Comparison of ENCODE assay signal across 17 cellular contexts in the genomic region with DNA sequence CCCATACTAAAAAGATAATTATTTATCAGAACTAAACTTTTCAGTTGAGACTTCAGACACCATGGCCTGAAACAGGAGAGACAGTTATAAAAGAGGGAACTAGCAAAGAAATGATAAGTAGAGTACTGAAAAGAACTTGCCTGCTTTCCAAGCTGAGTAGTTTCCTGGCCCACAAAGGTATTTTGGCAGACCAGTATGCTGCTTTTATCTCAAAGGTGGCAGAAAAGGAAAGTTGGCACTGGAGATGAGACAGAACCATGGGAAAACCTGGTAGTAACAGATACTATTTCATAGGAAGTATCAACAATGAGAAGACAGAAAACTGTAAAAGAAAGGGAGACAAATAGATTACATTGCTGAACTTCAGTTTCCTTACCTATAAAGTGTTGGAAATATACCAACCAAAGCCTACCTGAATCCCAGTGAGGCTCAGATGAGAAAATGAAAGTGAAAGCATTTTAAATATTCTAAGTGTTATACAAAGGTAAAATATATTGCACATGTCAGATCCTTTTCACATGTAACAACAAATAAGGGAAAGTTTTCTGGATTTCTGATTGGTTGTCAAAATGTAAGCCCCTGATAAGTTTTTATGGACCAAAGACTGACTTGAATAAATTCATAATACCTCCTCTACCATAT.
DNase-seq lines count a peak whose midpoint lies in the region; TF ChIP-seq lines count a peak whose summit lies in the region.
"Had no signal": no experiment of that assay in that cellular context is flagged by ENCODE, and none has a peak within 500 bp of the region (broad histone marks: within the 10 kb centered on the region; RNA-seq: fewer than 3 reads in every experiment).

No MANE protein-coding gene starts in this region.

- H3K27me3 Mint-ChIP-seq in activated CD4-positive, alpha-beta T cell treated with anti-CD3 and anti-CD28 coated beads, Interleukin-2, amount 10 ng/mL, durations not matched to agents 24 days and 14 days, result no peaks in the 10 kb centered on the region
- H3K27me3 Mint-ChIP-seq in Calu3 (ENCODE audit: unreplicated experiment), result no peaks in the 10 kb centered on the region

- no peaks in the 10 kb centered on the region for H3K27me3 ChIP-seq in OCI-LY3 (ENCODE audit: low read depth, low read length)
- H3K27me3 ChIP-seq: dorsolateral prefrontal cortex, spleen had no signal

- no peaks in the 10 kb centered on the region for H3K36me3 Mint-ChIP-seq in activated CD4-positive, alpha-beta T cell treated with anti-CD3 and anti-CD28 coated beads, Interleukin-2, amount 10 ng/mL, durations not matched to agents 24 days and 14 days (ENCODE audit: low read depth)
- no peaks in the 10 kb centered on the region for H3K36me3 Mint-ChIP-seq in Calu3 (ENCODE audit: insufficient read depth, unreplicated experiment)

- no peak overlapping the region for H3K27ac ChIP-seq in OCI-LY3 (ENCODE audit: low read length)
- H3K27ac ChIP-seq: A549, dorsolateral prefrontal cortex, spleen had no signal

- H3K27ac Mint-ChIP-seq in activated CD4-positive, alpha-beta T cell treated with anti-CD3 and anti-CD28 coated beads, Interleukin-2, amount 10 ng/mL, durations not matched to agents 24 days and 14 days, result no peak overlapping the region
- H3K27ac Mint-ChIP-seq in Calu3 (ENCODE audit: unreplicated experiment), result peak overlapping the region; percentile 4
- H3K27ac Mint-ChIP-seq: activated naive CD4-positive, alpha-beta T cell treated with anti-CD3 and anti-CD28 coated beads for 36 hours had no signal

- H3K36me3 ChIP-seq in OCI-LY3 (replicated peaks; ENCODE audit: low read depth, low read length), result no peaks in the 10 kb centered on the region
- H3K36me3 ChIP-seq: spleen had no signal

- CTCF ChIA-PET in Calu3 (lab: Charles Lee), result no interaction called here

- H3K9me3 Mint-ChIP-seq in activated CD4-positive, alpha-beta T cell treated with anti-CD3 and anti-CD28 coated beads, Interleukin-2, amount 10 ng/mL, durations not matched to agents 24 days and 14 days, result peaks cover 4% of the 10 kb centered on the region
- H3K9me3 Mint-ChIP-seq in Calu3 (ENCODE audit: low read depth, unreplicated experiment), result peaks cover 2% of the 10 kb centered on the region
- H3K9me3 Mint-ChIP-seq: activated naive CD4-positive, alpha-beta T cell treated with anti-CD3 and anti-CD28 coated beads for 36 hours had no signal

- no peak for DNase-seq in activated CD4-positive, alpha-beta T cell treated with anti-CD3 and anti-CD28 coated beads, Interleukin-2, amount 10 ng/mL, durations not matched to agents 24 days and 14 days
- no peak for DNase-seq in activated CD4-positive, alpha-beta T cell treated with anti-CD3 and anti-CD28 coated beads, Interleukin-2, amount 50 U/mL, for 4 hours
- DNase-seq in Calu3 (no peak), kidney tubule cell (ENCODE audit: low spot score) (peak; percentile 20), COLO829 (ENCODE audit: low spot score) (no peak), GM20000 (ENCODE audit: low spot score) (no peak), NCI-H345 treated with DMSO at 0.1 percent for 48 hours (lab: John Stamatoyannopoulos, UW; ENCODE audit: unreplicated experiment) (no peak)
- DNase-seq: activated naive CD4-positive, alpha-beta T cell treated with anti-CD3 and anti-CD28 coated beads for 36 hours; dorsolateral prefrontal cortex; H7; hippocampal formation; NCI-H1048; NCI-H82; spleen; stimulated activated naive CD4-positive, alpha-beta T cell treated with Interleukin-2 at 50 U/mL for 16 hours had no signal

- intact Hi-C loops in activated CD4-positive, alpha-beta T cell treated with anti-CD3 and anti-CD28 coated beads, Interleukin-2, amount 10 ng/mL, durations not matched to agents 24 days and 14 days (cut with micrococcal nuclease), result no loop called here
- intact Hi-C loops in Calu3 (cut with micrococcal nuclease; ENCODE audit: unreplicated experiment), result no loop called here

- no peaks in the 10 kb centered on the region for H3K9me3 ChIP-seq in OCI-LY3 (ENCODE audit: insufficient read depth, low read length)
- H3K9me3 ChIP-seq: A549, spleen had no signal

- H3K4me2 ChIP-seq in OCI-LY3 (ENCODE audit: low read length), result peak overlapping the region; percentile 21
- H3K4me2 ChIP-seq: A549 had no signal

- peak overlapping the region; percentile 23 for H3K4me3 Mint-ChIP-seq in activated CD4-positive, alpha-beta T cell treated with anti-CD3 and anti-CD28 coated beads, Interleukin-2, amount 10 ng/mL, durations not matched to agents 24 days and 14 days
- H3K4me3 Mint-ChIP-seq in Calu3 (ENCODE audit: low read depth, unreplicated experiment), result no peak overlapping the region
- H3K4me3 Mint-ChIP-seq: activated naive CD4-positive, alpha-beta T cell treated with anti-CD3 and anti-CD28 coated beads for 36 hours had no signal

- no peaks in the 10 kb centered on the region for H3K79me2 ChIP-seq in OCI-LY3 (ENCODE audit: low read length)

- no peak overlapping the region for H3K9ac ChIP-seq in OCI-LY3 (ENCODE audit: low read length)

- H3K4me1 Mint-ChIP-seq in activated CD4-positive, alpha-beta T cell treated with anti-CD3 and anti-CD28 coated beads, Interleukin-2, amount 10 ng/mL, durations not matched to agents 24 days and 14 days, result peaks cover 11% of the 10 kb centered on the region
- no peaks in the 10 kb centered on the region for H3K4me1 Mint-ChIP-seq in Calu3 (ENCODE audit: low read depth, unreplicated experiment)

- H3K4me1 ChIP-seq in OCI-LY3 (ENCODE audit: low read length), result no peaks in the 10 kb centered on the region
- H3K4me1 ChIP-seq: A549 had no signal

- H2AFZ ChIP-seq in OCI-LY3 (ENCODE audit: low read depth, low read length), result peak overlapping the region; percentile 57; the same call in 1 of the 2 replicates

- no peaks in the 10 kb centered on the region for H4K20me1 ChIP-seq in OCI-LY3 (ENCODE audit: insufficient read depth, low read length)

- TF ChIP-seq CTCF in Calu3 (IDR thresholded peaks at IDR 0.05; ENCODE audit: unreplicated experiment) (no peak), OCI-LY3 (IDR thresholded peaks at IDR 0.05; ENCODE audit: low read depth, low read length) (no peak), GM20000 (IDR thresholded peaks at IDR 0.05; ENCODE audit: extremely low read depth, missing control alignments) (no peak)

- H3K4me3 ChIP-seq in OCI-LY3 (ENCODE audit: low read length), result no peak overlapping the region
- H3K4me3 ChIP-seq: A549, dorsolateral prefrontal cortex, spleen had no signal

- BruUV-seq in Calu3 (replicated peaks; lab: Mats Ljungman, UMichigan), result no TSS peak
